In the genomic region with DNA sequence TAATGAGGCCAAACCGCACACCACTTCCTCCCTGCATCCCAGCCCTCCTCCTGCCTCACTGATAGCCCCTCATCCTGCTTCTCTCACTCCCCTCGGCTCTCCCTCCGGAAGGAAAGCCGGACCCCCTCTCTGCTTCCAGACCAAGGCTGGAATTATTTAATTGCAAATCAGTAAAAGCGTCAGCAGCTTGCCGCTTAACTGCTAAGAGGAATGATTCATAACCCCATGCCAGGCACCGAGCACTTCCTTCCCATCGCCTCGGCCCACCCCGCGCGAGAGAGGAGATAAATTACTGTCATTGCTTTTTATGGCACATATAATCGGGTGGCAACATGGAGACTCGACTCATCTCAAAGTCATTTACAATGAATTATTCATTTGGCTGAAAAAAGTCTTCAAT, we compare ENCODE assay signal across 14 cellular contexts.
"Had no signal": no experiment of that assay in that cellular context is flagged by ENCODE, and none has a peak within 500 bp of the region (broad histone marks: within the 10 kb centered on the region; RNA-seq: fewer than 3 reads in every experiment).

No MANE protein-coding gene starts in this region.

- H3K9me3 ChIP-seq: ascending aorta, neutrophil, thoracic aorta had no signal

- H3K27ac Mint-ChIP-seq: activated B cell treated with CpG ODN at 0.5 μM for 24 hours; activated naive CD8-positive, alpha-beta T cell treated with anti-CD3 and anti-CD28 coated beads, Interleukin-2, amount 50 U/mL, for 24 hours; activated T-cell treated with anti-CD3 and anti-CD28 coated beads, Interleukin-2, amount 50 U/mL, for 72 hours had no signal

- H3K4me3 Mint-ChIP-seq: activated B cell treated with CpG ODN at 0.5 μM for 24 hours; activated naive CD8-positive, alpha-beta T cell treated with anti-CD3 and anti-CD28 coated beads, Interleukin-2, amount 50 U/mL, for 24 hours; activated T-cell treated with anti-CD3 and anti-CD28 coated beads, Interleukin-2, amount 50 U/mL, for 72 hours had no signal

- FAIRE-seq: colon, endothelial cell of umbilical vein had no signal

- ATAC-seq: activated naive CD8-positive, alpha-beta T cell treated with anti-CD3 and anti-CD28 coated beads, Interleukin-2, amount 50 U/mL, for 24 hours; activated T-cell treated with anti-CD3 and anti-CD28 coated beads, Interleukin-2, amount 50 U/mL, for 72 hours; foreskin keratinocyte; heart left ventricle had no signal

- DNase-seq: activated B cell treated with CpG ODN at 0.5 μM for 24 hours; activated CD4-positive, alpha-beta T cell treated with anti-CD3 and anti-CD28 coated beads, Interleukin-2, amount 50 U/mL, for 48 hours; activated naive CD8-positive, alpha-beta T cell treated with anti-CD3 and anti-CD28 coated beads, Interleukin-2, amount 50 U/mL, for 24 hours; activated T-cell treated with anti-CD3 and anti-CD28 coated beads, Interleukin-2, amount 50 U/mL, for 72 hours; foreskin keratinocyte; heart left ventricle; islet precursor cell; stimulated activated CD4-positive, alpha-beta T cell treated with anti-CD3 and anti-CD28 coated beads, Interleukin-4, amount 100 ng/mL, for 4 hours; stomach had no signal
